In genomic region chrX:119684312-119684711, GRCh38 we compare ENCODE assay signal across 1 cellular context.
TF ChIP-seq lines count a peak whose summit lies in the region.

No MANE protein-coding gene starts in this region.

TF ChIP-seq in HEK293, 187 proteins besides CTCF, POLR2A, EP300 and RAD21:
- TF ChIP-seq OSR2 (tag by site-specific recombination; IDR thresholded peaks at IDR 0.05), result peak; percentile 59; the same call in 1 of the 2 replicates
